ENCODE assay signal across 8 cellular contexts in the genomic region with DNA sequence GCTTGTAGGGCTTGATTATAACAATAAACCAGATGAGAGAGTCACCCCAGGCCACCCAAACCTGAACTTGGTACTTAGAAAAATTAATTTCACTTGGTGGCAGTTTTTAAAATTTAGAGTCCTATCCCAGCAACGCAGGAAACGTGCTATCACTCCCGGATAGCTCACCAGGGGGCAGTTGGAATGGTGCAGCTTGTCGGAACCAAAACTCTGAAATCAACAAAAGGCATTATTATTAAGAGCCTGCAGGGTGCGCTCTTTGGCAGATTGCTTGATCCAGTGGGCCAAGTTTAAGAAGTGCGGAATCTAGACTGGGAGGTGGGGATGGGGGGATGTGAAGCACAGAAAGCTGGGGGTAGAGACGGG. TPM values are rescaled to one million over a fixed set of nuclear protein-coding genes. Genes with fewer than 3 reads are reported as not detected.
A peak's percentile ranks its signal among the peaks of the same experiment; 100 is the strongest.
DNase-seq lines count a peak whose midpoint lies in the region; ATAC-seq, FAIRE-seq and TF ChIP-seq lines count a peak whose summit lies in the region.

No MANE protein-coding gene starts in this region.

- H3K36me3 ChIP-seq in HepG2 (replicated peaks in 1 of 2; ENCODE audit: control insufficient read depth in 1 of 2, insufficient read depth in 2 of 2, low read length in 2 of 2): no peaks in the 10 kb centered on the region
- no peaks in the 10 kb centered on the region for H3K36me3 ChIP-seq in subcutaneous abdominal adipose tissue (ENCODE audit: control insufficient read depth in 5 of 5, insufficient read depth in 5 of 5, low read length in 5 of 5)

- peaks cover 2% of the 10 kb centered on the region for H3K36me3 Mint-ChIP-seq in activated CD8-positive, alpha-beta memory T cell treated with anti-CD3 and anti-CD28 coated beads, Interleukin-2, amount 10 ng/mL, durations not matched to agents 7 days and 5 days

- peak; percentile 76 for TF ChIP-seq RAD21 in HepG2 (CRISPR knock-in tag; IDR thresholded peaks at IDR 0.05)

- BruUV-seq in HepG2 (replicated peaks; lab: Mats Ljungman, UMichigan): no TSS peak

- CTCF ChIA-PET in activated CD8-positive, alpha-beta memory T cell treated with anti-CD3 and anti-CD28 coated beads, Interleukin-2, amount 10 ng/mL, durations not matched to agents 7 days and 5 days (lab: Charles Lee): interaction anchor here (0.9 to 2.6 kb wide), 6 partner anchors 13 to 691 kb away, joined by 3 to 17 read pairs (median 4); no protein-coding TSS in a partner anchor
- CTCF ChIA-PET in HepG2 (lab: Yijun Ruan, JAX; ENCODE audit: low intra/inter-chr PET ratio, low total read pairs): interaction anchor here (1.1 to 2.7 kb wide), 3 partner anchors 65 to 457 kb away, joined by 4 to 15 read pairs (median 10); no protein-coding TSS in a partner anchor

- peaks cover 79% of the 10 kb centered on the region for H3K27me3 Mint-ChIP-seq in activated CD8-positive, alpha-beta memory T cell treated with anti-CD3 and anti-CD28 coated beads, Interleukin-2, amount 10 ng/mL, durations not matched to agents 7 days and 5 days

- peak; percentile 90 for FAIRE-seq in HepG2 (lab: Jason Lieb, UNC)

- DNase-seq in activated CD8-positive, alpha-beta memory T cell treated with anti-CD3 and anti-CD28 coated beads, Interleukin-2, amount 10 ng/mL, durations not matched to agents 7 days and 5 days: peak; percentile 46
- no peak for DNase-seq in activated CD8-positive, alpha-beta memory T cell treated with anti-CD3 and anti-CD28 coated beads, Interleukin-2, amount 50 U/mL, for 4 hours
- DNase-seq in NCI-H1092 (lab: John Stamatoyannopoulos, UW): peak; percentile 66
- DNase-seq in SK-N-DZ (ENCODE audit: low spot score): peak; percentile 86
- DNase-seq in ecto neural progenitor cell (ENCODE audit: low spot score): peak; percentile 63
- peak; percentile 87 for DNase-seq in HepG2 (ENCODE audit: low spot score)

- H3K79me2 ChIP-seq in HepG2 (ENCODE audit: insufficient read depth, low read length): peaks cover 73% of the 10 kb centered on the region

- no peak for TF ChIP-seq POLR2A in HepG2 (IDR thresholded peaks at IDR 0.05; ENCODE audit: insufficient read depth in 1 of 2, low read depth in 2 of 2, low read length in 2 of 2)

- peak overlapping the region; percentile 81 for H2AFZ ChIP-seq in HepG2 (ENCODE audit: low read length)

- peak; percentile 86 for TF ChIP-seq CTCF in HepG2 (CRISPR knock-in tag; IDR thresholded peaks at IDR 0.05)

- peaks cover 25% of the 10 kb centered on the region for H3K4me1 Mint-ChIP-seq in activated CD8-positive, alpha-beta memory T cell treated with anti-CD3 and anti-CD28 coated beads, Interleukin-2, amount 10 ng/mL, durations not matched to agents 7 days and 5 days

- peak overlapping the region; percentile 67 to 97 (median 85) for H3K4me3 ChIP-seq in HepG2 (replicated peaks in 1 of 3; ENCODE audit: insufficient read depth in 1 of 3, low read depth in 2 of 3, low read length in 3 of 3)
- H3K4me3 ChIP-seq in subcutaneous abdominal adipose tissue (ENCODE audit: low read depth in 1 of 5, low read length in 5 of 5): peak overlapping the region; percentile 56 to 73 (median 71)

- TF ChIP-seq EP300 in HepG2 (IDR thresholded peaks at IDR 0.05; ENCODE audit: low read depth in 2 of 2, low read length in 2 of 2): peak in 1 of 2 experiments; percentile 18; a peak in 1 of 4 replicates
- TF ChIP-seq EP300 in HepG2 (CRISPR knock-in tag; IDR thresholded peaks at IDR 0.05; ENCODE audit: borderline replicate concordance): no peak

- H3K27me3 ChIP-seq in HepG2 (ENCODE audit: control insufficient read depth in 1 of 2, insufficient read depth in 2 of 2, low read length in 2 of 2) (no peaks in the 10 kb centered on the region; a peak in 1 of 5 replicates), subcutaneous abdominal adipose tissue (ENCODE audit: control insufficient read depth in 5 of 5, insufficient read depth in 4 of 5, low read length in 5 of 5) (peaks cover 12 to 24% (median 13%) of the 10 kb centered on the region in 5 donors)

- POLR2A ChIA-PET in HepG2 (lab: Yijun Ruan, JAX): interaction anchor here (0.7 to 2.5 kb wide), 13 partner anchors 15 to 218 kb away, joined by 3 to 13 read pairs (median 4); no protein-coding TSS in a partner anchor

- no peaks in the 10 kb centered on the region for H3K9me3 Mint-ChIP-seq in activated CD8-positive, alpha-beta memory T cell treated with anti-CD3 and anti-CD28 coated beads, Interleukin-2, amount 10 ng/mL, durations not matched to agents 7 days and 5 days (ENCODE audit: low read depth)

- intact Hi-C loops in HepG2 (cut with micrococcal nuclease; ENCODE audit: unreplicated experiment): loop anchor here (1.0 to 10.0 kb wide), 7 partner anchors 42 to 718 kb away; a partner anchor contains a TSS

- H3K27ac Mint-ChIP-seq in activated CD8-positive, alpha-beta memory T cell treated with anti-CD3 and anti-CD28 coated beads, Interleukin-2, amount 10 ng/mL, durations not matched to agents 7 days and 5 days: no peak overlapping the region

- WGBS in HepG2 (ENCODE audit: low lambda C conversion rate): 5% methylated on average over 7 of the region's 7 CpGs

- ATAC-seq in activated CD8-positive, alpha-beta memory T cell treated with anti-CD3 and anti-CD28 coated beads, Interleukin-2, amount 10 ng/mL, durations not matched to agents 7 days and 5 days: no peak
- ATAC-seq in HepG2 (peak; percentile 42), HG03196 (IDR thresholded peaks at IDR 0.05; ENCODE audit: unreplicated experiment) (no peak)

- peak overlapping the region; percentile 34 for H3K4me3 Mint-ChIP-seq in activated CD8-positive, alpha-beta memory T cell treated with anti-CD3 and anti-CD28 coated beads, Interleukin-2, amount 10 ng/mL, durations not matched to agents 7 days and 5 days

- H3K9ac ChIP-seq in HepG2 (ENCODE audit: insufficient read depth, low read depth, low read length) (peak overlapping the region; percentile 78), subcutaneous abdominal adipose tissue (ENCODE audit: low read length in 5 of 5) (peak overlapping the region in 2 of 5 donors; percentile 30 to 62)

- H3K4me2 ChIP-seq in HepG2 (ENCODE audit: low read depth, low read length): peak overlapping the region; percentile 89

- H3K4me1 ChIP-seq in HepG2 (ENCODE audit: insufficient read depth, low read length): peaks cover 46% of the 10 kb centered on the region
- peaks cover 0 to 36% (median 35%) of the 10 kb centered on the region in 5 donors for H3K4me1 ChIP-seq in subcutaneous abdominal adipose tissue (ENCODE audit: control insufficient read depth in 5 of 5, insufficient read depth in 5 of 5, low read length in 5 of 5)

- peaks cover 8% of the 10 kb centered on the region; the same call in 1 of the 2 replicates for H4K20me1 ChIP-seq in HepG2 (ENCODE audit: insufficient read depth, low read length)

- in situ Hi-C loops in HepG2 (cut with HindIII; ENCODE audit: extremely low pct_ligation_motif_present, low pct_unique_long_range_greater_than_20kb): loop anchor here (5.0 kb wide), 1 partner anchor 67 kb away; no protein-coding TSS in a partner anchor

- H3K9me3 ChIP-seq in HepG2 (ENCODE audit: low read length) (no peaks in the 10 kb centered on the region), subcutaneous abdominal adipose tissue (ENCODE audit: control insufficient read depth in 5 of 5, low read length in 5 of 5) (no peaks in the 10 kb centered on the region)

- peak overlapping the region; percentile 86 for H3K27ac ChIP-seq in HepG2 (ENCODE audit: extremely low read length, insufficient read depth, low read length)
- no peak overlapping the region for H3K27ac ChIP-seq in subcutaneous abdominal adipose tissue (ENCODE audit: low read depth, low read length)

TF ChIP-seq in HepG2, 621 proteins besides CTCF, POLR2A, EP300 and RAD21 (continues in another document):
- no peak for TF ChIP-seq NCOR1 (IDR thresholded peaks at IDR 0.05; ENCODE audit: borderline replicate concordance, low read length)
- TF ChIP-seq MXI1 (IDR thresholded peaks at IDR 0.05; ENCODE audit: borderline replicate concordance, low read depth, low read length): 0 out of 3 replicates have a peak, but pooled peaks have one; percentile 32
- TF ChIP-seq, protein P1, sequence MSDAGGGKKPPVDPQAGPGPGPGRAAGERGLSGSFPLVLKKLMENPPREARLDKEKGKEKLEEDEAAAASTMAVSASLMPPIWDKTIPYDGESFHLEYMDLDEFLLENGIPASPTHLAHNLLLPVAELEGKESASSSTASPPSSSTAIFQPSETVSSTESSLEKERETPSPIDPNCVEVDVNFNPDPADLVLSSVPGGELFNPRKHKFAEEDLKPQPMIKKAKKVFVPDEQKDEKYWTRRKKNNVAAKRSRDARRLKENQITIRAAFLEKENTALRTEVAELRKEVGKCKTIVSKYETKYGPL (CRISPR knock-in tag; IDR thresholded peaks at IDR 0.05): no peak
- peak; percentile 37; the same call in 1 of the 2 replicates for TF ChIP-seq NFIC (IDR thresholded peaks at IDR 0.05; ENCODE audit: low read length)

RNA-seq across cellular contexts. Expression of a gene that starts 2.4 kb away (rescaled TPM):
- under 1 TPM in 1 of 2 experiments, not detected in 1; 0.05 TPM for total RNA-seq in activated CD8-positive, alpha-beta memory T cell treated with anti-CD3 and anti-CD28 coated beads, Interleukin-2, amount 10 ng/mL, durations not matched to agents 7 days and 5 days
- 12.1 and 13.5 TPM in 2 replicates for polyA plus RNA-seq in SK-N-DZ (2014; cell fraction: cytosol; rRNA removed)
- 12.4 and 16.1 TPM in 2 replicates for polyA plus RNA-seq in SK-N-DZ (2014; cell fraction: nucleus; rRNA removed)
- total RNA-seq in HepG2 (2016; rRNA removed; fragmentation: Illumina TruSeq; extraction: Trizol): 22.5 and 31.6 TPM in 2 replicates
- total RNA-seq in HepG2 (2016; cell fraction: cytosol; rRNA removed; fragmentation: Illumina TruSeq; extraction: Trizol; ENCODE audit: low read depth): 13.7 and 14.5 TPM in 2 replicates
- total RNA-seq in HepG2 (2016; cell fraction: insoluble cytoplasmic fraction; rRNA removed; fragmentation: Illumina TruSeq; extraction: Trizol): 20.9 and 28.4 TPM in 2 replicates
- total RNA-seq in HepG2 (2016; cell fraction: membrane; rRNA removed; fragmentation: Illumina TruSeq; extraction: Trizol): 9.1 and 9.7 TPM in 2 replicates
- 116 and 129 TPM in 2 replicates for total RNA-seq in HepG2 (2016; cell fraction: nucleus; rRNA removed; fragmentation: Illumina TruSeq; extraction: Trizol)
- 18.8 and 22.5 TPM in 2 replicates for polyA plus RNA-seq in HepG2 (2011; rRNA removed)
- 13.1 TPM in 2 replicates for polyA plus RNA-seq in HepG2 (2011; cell fraction: cytosol; rRNA removed)
- 50.1 and 57.4 TPM in 2 replicates for polyA plus RNA-seq in HepG2 (2011; cell fraction: nucleus; rRNA removed)
- polyA plus RNA-seq in HepG2 (2012): 18.9 and 20.0 TPM in 2 replicates
- polyA plus RNA-seq in HepG2 (2016; cell fraction: cytosol; fragmentation: Illumina TruSeq; extraction: Trizol; ENCODE audit: low read depth): 0.77 and 0.84 TPM in 2 replicates
- 9.4 and 9.7 TPM in 2 replicates for polyA plus RNA-seq in HepG2 (2016; cell fraction: insoluble cytoplasmic fraction; fragmentation: Illumina TruSeq; extraction: Trizol; ENCODE audit: low read depth)
- 1.5 and 1.6 TPM in 2 replicates for polyA plus RNA-seq in HepG2 (2016; cell fraction: membrane; fragmentation: Illumina TruSeq; extraction: Trizol; ENCODE audit: low read depth)
- polyA plus RNA-seq in HepG2 (2016; cell fraction: nucleus; fragmentation: Illumina TruSeq; extraction: Trizol; ENCODE audit: insufficient read depth, low read depth): 38.0 and 42.4 TPM in 2 replicates
- polyA minus RNA-seq in HepG2 (2011; rRNA and poly(A)+ RNA removed; ENCODE audit: low replicate concordance): 6.5 and 171 TPM in 2 replicates
- polyA minus RNA-seq in HepG2 (2011; cell fraction: cytosol; rRNA and poly(A)+ RNA removed): 48.0 and 59.8 TPM in 2 replicates
- 160 and 208 TPM in 2 replicates for polyA minus RNA-seq in HepG2 (2011; cell fraction: nucleus; rRNA and poly(A)+ RNA removed)

Comparison
In these comparisons a context has a peak if more than half of its experiments do, and no peak if none do; other contexts are left out.
1. RNA of a gene that starts 2.4 kb away (total RNA-seq): 9.1 to 129 TPM in HepG2; 0.05 TPM in activated CD8-positive, alpha-beta memory T cell treated with anti-CD3 and anti-CD28 coated beads, Interleukin-2, amount 10 ng/mL, durations not matched to agents 7 days and 5 days; every median in the first group is over 4 times any median in the second.